27 cellular contexts compared by ENCODE assay signal in the genomic region with DNA sequence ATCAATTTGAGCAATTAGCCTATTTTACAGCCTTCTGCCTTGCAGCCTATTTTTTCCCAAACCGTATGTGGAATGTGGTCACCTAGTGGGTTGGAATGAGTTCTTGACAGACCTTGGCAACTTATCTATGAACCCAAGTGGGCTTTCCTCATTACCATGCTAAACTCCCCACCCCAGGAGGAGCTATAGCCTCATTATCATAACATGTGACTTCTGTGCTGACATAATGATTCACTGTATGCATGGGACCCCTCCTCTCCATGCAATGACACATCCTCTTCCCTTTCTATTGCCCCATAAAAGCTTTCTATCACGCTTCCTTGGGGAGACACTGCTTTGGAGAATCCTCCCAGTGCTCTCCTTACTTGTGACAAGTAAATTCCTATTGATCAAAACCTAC.
DNase-seq lines count a peak whose midpoint lies in the region; ATAC-seq, FAIRE-seq and TF ChIP-seq lines count a peak whose summit lies in the region.
"Had no signal": no experiment of that assay in that cellular context is flagged by ENCODE, and none has a peak within 500 bp of the region (broad histone marks: within the 10 kb centered on the region; RNA-seq: fewer than 3 reads in every experiment).

No MANE protein-coding gene starts in this region.

- H3K79me1 ChIP-seq in H1 (ENCODE audit: low read depth, low read length), result no peaks in the 10 kb centered on the region

- H3K23me2 ChIP-seq in H1 (ENCODE audit: low read depth, low read length), result no peaks in the 10 kb centered on the region

- H4K91ac ChIP-seq in H1 (replicated peaks; ENCODE audit: insufficient read length, low read length), result no peak overlapping the region

- H3K27me3 Mint-ChIP-seq in HFFc6 (ENCODE audit: insufficient read depth), result no peaks in the 10 kb centered on the region; the same call in 1 of the 2 replicates
- H3K27me3 Mint-ChIP-seq: CD4-positive, alpha-beta memory T cell had no signal

- 0 out of 2 replicates have a peak overlapping the region, but pooled peaks have one; percentile 18 for H2BK15ac ChIP-seq in H1 (ENCODE audit: low read length)

- H4K20me1 ChIP-seq in H1 (replicated peaks in 1 of 2; ENCODE audit: control insufficient read depth in 1 of 2, insufficient read depth in 2 of 2, low read length in 2 of 2), result no peaks in the 10 kb centered on the region
- H4K20me1 ChIP-seq: BLaER1 had no signal

- H2BK120ac ChIP-seq in H1 (replicated peaks; ENCODE audit: low read depth, low read length), result no peak overlapping the region

- H3K4me1 Mint-ChIP-seq in HFFc6 (ENCODE audit: low read depth), result no peaks in the 10 kb centered on the region
- H3K4me1 Mint-ChIP-seq: CD14-positive monocyte; CD4-positive, alpha-beta memory T cell; CD4-positive, CD25-positive, alpha-beta regulatory T cell; CD8-positive, alpha-beta memory T cell had no signal

- peak overlapping the region; percentile 43; the same call in 1 of the 2 replicates for H2BK20ac ChIP-seq in H1 (ENCODE audit: low read length)

- H3K4me3 Mint-ChIP-seq in HFFc6, result no peak overlapping the region
- H3K4me3 Mint-ChIP-seq: CD4-positive, alpha-beta memory T cell; CD4-positive, CD25-positive, alpha-beta regulatory T cell; CD8-positive, alpha-beta memory T cell had no signal

- H3K4me1 ChIP-seq in H1 (replicated peaks in 1 of 4; ENCODE audit: control insufficient read depth in 3 of 4, insufficient read depth in 4 of 4, low read length in 3 of 4) (peaks cover 1 to 7% (median 7%) of the 10 kb centered on the region in 4 experiments; a peak in 4 of 7 replicates), pancreas (no peaks in the 10 kb centered on the region)
- H3K4me1 ChIP-seq: BE2C, BLaER1 had no signal

- no peak for TF ChIP-seq RAD21 in H1 (IDR thresholded peaks at IDR 0.05 in 1 of 2, conservative IDR thresholded peaks at IDR 0.05 in 1 of 2; ENCODE audit: low read depth in 2 of 2, low read length in 2 of 2)

- H3K56ac ChIP-seq in H1 (replicated peaks; ENCODE audit: insufficient read length, low read depth, low read length), result no peak overlapping the region

- H2BK12ac ChIP-seq in H1 (ENCODE audit: low read depth, low read length), result peak overlapping the region; percentile 43; the same call in 1 of the 2 replicates

- peaks cover 0 to 6% of the 10 kb centered on the region in 2 experiments; a peak in 1 of 4 replicates for H3K9me3 ChIP-seq in H1 (ENCODE audit: insufficient read depth in 2 of 2, low read depth in 1 of 2, low read length in 1 of 2)
- no peaks in the 10 kb centered on the region for H3K9me3 ChIP-seq in pancreas
- H3K9me3 ChIP-seq: BE2C, BLaER1 had no signal

- H3K14ac ChIP-seq in H1 (ENCODE audit: insufficient read length), result no peak overlapping the region

- ATAC-seq in pancreas (no peak), HG03354 (IDR thresholded peaks at IDR 0.05; ENCODE audit: poor library complexity, severe bottlenecking, unreplicated experiment) (no peak)
- ATAC-seq: GM12878 had no signal

- no peak overlapping the region for H4K5ac ChIP-seq in H1 (ENCODE audit: insufficient read length, low read depth, low read length)

- intact Hi-C loops in pancreas (cut with DNase I), result no loop called here

- H4K8ac ChIP-seq in H1 (ENCODE audit: extremely low read depth, insufficient read depth, low read length), result no peak overlapping the region

- CTCF ChIA-PET in H1 (lab: Charles Lee; ENCODE audit: partially characterized antibody), result no interaction called here

- DNase-seq in HT1080 (ENCODE audit: low read depth) (peak; percentile 3), H1 (ENCODE audit: low read depth in 1 of 2, low spot score in 2 of 2) (no peak), iPS-NIHi7 (ENCODE audit: extremely low spot score) (peak; percentile 24), pancreas (no peak), HFFc6 (no peak)
- DNase-seq in stimulated activated CD4-positive, alpha-beta T cell treated with anti-CD3 and anti-CD28 coated beads, Interleukin-4, amount 100 ng/mL, for 1 hour, result no peak
- DNase-seq: 8988T; ACHN; BE2C; C1 segment of cervical spinal cord; CD4-positive, alpha-beta memory T cell; CD4-positive, CD25-positive, alpha-beta regulatory T cell; CD8-positive, alpha-beta memory T cell; COR-L47; DMS 273 treated with DMSO at 0.1 percent for 48 hours; DMS153; DMS53; DMS79; DND-41; EL; GDM1 had no signal

- no peak overlapping the region for H3K4me2 ChIP-seq in H1 (ENCODE audit: insufficient read depth in 1 of 2, low read depth in 2 of 2, low read length in 2 of 2)
- H3K4me2 ChIP-seq: BLaER1 had no signal

- WGBS in H1 (ENCODE audit: extremely low coverage in 1 of 2, insufficient coverage in 1 of 2, insufficient read length in 1 of 2, insufficient replicate concordance in 2 of 2, low coverage in 1 of 2, low lambda C conversion rate in 2 of 2, missing lambda C conversion rate in 1 of 2), 2 experiments, result 77% methylated on average over 2 of the region's 2 CpGs; no CpG with 5 or more reads in 1 of the 2 experiments
- WGBS in pancreas, 2 donors, result 56 to 75% methylated on average over 2 of the region's 2 CpGs

- H3K23ac ChIP-seq in H1 (ENCODE audit: insufficient read length), result no peak overlapping the region

- H3K27me3 ChIP-seq in H1 (replicated peaks in 1 of 4; ENCODE audit: control insufficient read depth in 3 of 4, extremely low read depth in 1 of 4, insufficient read depth in 3 of 4, low read length in 3 of 4), result no peaks in the 10 kb centered on the region; a peak in 1 of 7 replicates
- H3K27me3 ChIP-seq in pancreas, result no peaks in the 10 kb centered on the region
- H3K27me3 ChIP-seq: BE2C, BLaER1 had no signal

- H3K4me3 ChIP-seq in H1 (ENCODE audit: extremely low read depth in 1 of 4, insufficient read depth in 2 of 4, low read depth in 3 of 4, low read length in 4 of 4) (no peak overlapping the region), pancreas (no peak overlapping the region)
- H3K4me3 ChIP-seq: BLaER1, GM12878 had no signal

- H2AFZ ChIP-seq in H1 (ENCODE audit: low read length), result peak overlapping the region; percentile 18; the same call in 1 of the 2 replicates

- H3K18ac ChIP-seq in H1 (ENCODE audit: extremely low read depth, low read length), result no peak overlapping the region; the same call in 1 of the 2 replicates

- no peaks in the 10 kb centered on the region for H3K36me3 Mint-ChIP-seq in HFFc6 (ENCODE audit: low read depth)
- H3K36me3 Mint-ChIP-seq: CD14-positive monocyte; CD4-positive, alpha-beta memory T cell; CD4-positive, CD25-positive, alpha-beta regulatory T cell; CD8-positive, alpha-beta memory T cell had no signal

- TF ChIP-seq EP300 in H1 (IDR thresholded peaks at IDR 0.05; ENCODE audit: borderline replicate concordance in 1 of 2, low read depth in 2 of 2, low read length in 2 of 2), result no peak

- TF ChIP-seq CTCF in H1 (IDR thresholded peaks at IDR 0.05; ENCODE audit: control extremely low read depth in 1 of 3, insufficient read depth in 1 of 3, low read depth in 1 of 3, low read length in 3 of 3), result no peak
- TF ChIP-seq CTCF in pancreas (IDR thresholded peaks at IDR 0.05), result no peak
- no peak for TF ChIP-seq CTCF in HFFc6 (IDR thresholded peaks at IDR 0.05)

- no peak overlapping the region for H3K9ac ChIP-seq in H1 (replicated peaks in 1 of 4; ENCODE audit: extremely low read depth in 1 of 4, low read depth in 3 of 4, low read length in 3 of 4)
- H3K9ac ChIP-seq: BLaER1 had no signal

- no peak for TF ChIP-seq POLR2A in H1 (IDR thresholded peaks at IDR 0.05; ENCODE audit: control extremely low read depth in 1 of 2, low read depth in 2 of 2, low read length in 2 of 2)

- H3K36me3 ChIP-seq in H1 (ENCODE audit: control insufficient read depth in 2 of 4, insufficient read depth in 4 of 4, low read length in 3 of 4) (no peaks in the 10 kb centered on the region), pancreas (no peaks in the 10 kb centered on the region)
- H3K36me3 ChIP-seq: BE2C, BLaER1 had no signal

- no peak overlapping the region for H2BK5ac ChIP-seq in H1 (ENCODE audit: low read depth, low read length)

- H3K27ac ChIP-seq in H1 (ENCODE audit: low read depth, low read length) (0 out of 2 replicates have a peak overlapping the region, but pooled peaks have one; percentile 8), pancreas (no peak overlapping the region)
- H3K27ac ChIP-seq: BLaER1 had no signal

- no peak overlapping the region for H3K27ac Mint-ChIP-seq in HFFc6
- H3K27ac Mint-ChIP-seq: CD14-positive monocyte; CD4-positive, alpha-beta memory T cell; CD4-positive, CD25-positive, alpha-beta regulatory T cell; CD8-positive, alpha-beta memory T cell had no signal

- H3K4ac ChIP-seq in H1 (replicated peaks; ENCODE audit: insufficient read length, low read depth, low read length), result no peak overlapping the region

- POLR2A ChIA-PET in H1 (lab: Charles Lee; ENCODE audit: partially characterized antibody), result no interaction called here

- no peak overlapping the region; the same call in 1 of the 2 replicates for H2AK5ac ChIP-seq in H1 (ENCODE audit: low read depth, low read length)

- no peaks in the 10 kb centered on the region for H3K79me2 ChIP-seq in H1 (ENCODE audit: control insufficient read depth in 1 of 2, insufficient read depth in 2 of 2, low read length in 2 of 2)

- FAIRE-seq in H1 (lab: Jason Lieb, UNC), result peak; percentile 57
- no peak for FAIRE-seq in pancreas (lab: Jason Lieb, UNC)
- FAIRE-seq: GM12878, GM12892, GM18507 had no signal

- peaks cover 4% of the 10 kb centered on the region; the same call in 1 of the 2 replicates for H3K9me3 Mint-ChIP-seq in HFFc6

TF ChIP-seq in H1, 55 proteins besides CTCF, POLR2A, EP300 and RAD21 (continues in another document):
- TF ChIP-seq CTBP2 (IDR thresholded peaks at IDR 0.05; ENCODE audit: borderline replicate concordance, insufficient read depth, insufficient read length, low read length), result no peak
- TF ChIP-seq, protein P1, sequence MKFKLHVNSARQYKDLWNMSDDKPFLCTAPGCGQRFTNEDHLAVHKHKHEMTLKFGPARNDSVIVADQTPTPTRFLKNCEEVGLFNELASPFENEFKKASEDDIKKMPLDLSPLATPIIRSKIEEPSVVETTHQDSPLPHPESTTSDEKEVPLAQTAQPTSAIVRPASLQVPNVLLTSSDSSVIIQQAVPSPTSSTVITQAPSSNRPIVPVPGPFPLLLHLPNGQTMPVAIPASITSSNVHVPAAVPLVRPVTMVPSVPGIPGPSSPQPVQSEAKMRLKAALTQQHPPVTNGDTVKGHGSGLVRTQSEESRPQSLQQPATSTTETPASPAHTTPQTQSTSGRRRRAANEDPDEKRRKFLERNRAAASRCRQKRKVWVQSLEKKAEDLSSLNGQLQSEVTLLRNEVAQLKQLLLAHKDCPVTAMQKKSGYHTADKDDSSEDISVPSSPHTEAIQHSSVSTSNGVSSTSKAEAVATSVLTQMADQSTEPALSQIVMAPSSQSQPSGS (IDR thresholded peaks at IDR 0.05; ENCODE audit: low read length), result no peak
- TF ChIP-seq RBBP5 (IDR thresholded peaks at IDR 0.05; ENCODE audit: borderline replicate concordance, low read depth, low read length), result no peak
- TF ChIP-seq ASH2L (IDR thresholded peaks at IDR 0.05; ENCODE audit: low read length), result no peak
- no peak for TF ChIP-seq CBX8 (IDR thresholded peaks at IDR 0.05; ENCODE audit: borderline replicate concordance, low read depth, low read length)
- no peak for TF ChIP-seq SP2 (IDR thresholded peaks at IDR 0.05; ENCODE audit: low read length)
- TF ChIP-seq SIN3A (conservative IDR thresholded peaks at IDR 0.05 in 1 of 2, IDR thresholded peaks at IDR 0.05 in 1 of 2; ENCODE audit: low read depth in 1 of 2, low read length in 2 of 2), result no peak
- TF ChIP-seq SRF (IDR thresholded peaks at IDR 0.05; ENCODE audit: low read depth, low read length), result no peak
- no peak for TF ChIP-seq FOSL1 (IDR thresholded peaks at IDR 0.05; ENCODE audit: insufficient read depth, low read depth, low read length)

Comparison
In these comparisons a context has a peak if more than half of its experiments do, and no peak if none do; other contexts are left out.
1. DNase-seq: peak in HT1080 (single experiment) and iPS-NIHi7 (single experiment); none in H1 (0 of 2), pancreas (0 of 6), stimulated activated CD4-positive, alpha-beta T cell treated with anti-CD3 and anti-CD28 coated beads, Interleukin-4, amount 100 ng/mL, for 1 hour (single experiment) and HFFc6 (single experiment).